In the genomic region with DNA sequence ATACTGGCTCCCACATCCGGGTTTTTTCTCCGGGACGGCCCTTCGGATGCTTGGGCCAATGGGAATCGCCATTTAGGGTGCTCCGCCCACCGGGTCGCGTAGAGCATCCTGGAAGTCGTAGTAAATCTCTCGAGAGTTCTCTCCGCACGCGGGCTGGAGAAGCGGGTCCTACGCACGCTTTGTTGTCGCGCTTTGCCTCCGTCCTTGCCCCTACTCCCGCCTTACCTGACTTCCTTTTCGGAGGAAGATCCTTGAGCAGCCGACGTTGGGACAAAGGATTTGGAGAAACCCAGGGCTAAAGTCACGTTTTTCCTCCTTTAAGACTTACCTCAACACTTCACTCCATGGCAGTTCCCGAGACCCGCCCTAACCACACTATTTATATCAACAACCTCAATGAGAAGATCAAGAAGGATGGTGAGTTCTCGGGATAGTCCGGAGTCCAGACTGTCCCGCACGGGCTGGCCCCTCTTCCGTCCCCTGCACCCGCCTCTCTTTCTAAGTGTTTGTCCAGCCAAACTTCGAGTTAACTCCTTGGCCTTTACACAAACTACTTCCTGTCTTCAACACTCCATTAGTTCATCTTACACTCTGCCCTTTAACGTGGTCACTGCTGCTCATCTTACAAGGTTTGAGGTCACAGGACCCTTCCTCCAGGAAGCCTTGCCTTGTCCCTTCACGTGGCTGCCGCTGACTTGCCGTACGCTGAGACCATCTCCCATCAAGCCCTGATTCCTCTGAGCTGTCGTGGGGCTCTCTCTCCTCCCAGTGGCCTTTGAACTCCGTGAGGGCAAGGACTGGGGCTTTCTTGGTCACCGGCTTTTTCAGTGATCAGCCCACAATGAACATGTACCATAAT, we compare ENCODE assay signal across 8 cellular contexts. TPM values are rescaled to one million over a fixed set of nuclear protein-coding genes. Genes with fewer than 3 reads are reported as not detected.
DNase-seq lines count a peak whose midpoint lies in the region; ATAC-seq and TF ChIP-seq lines count a peak whose summit lies in the region.

A gene (plus strand): TSS at position 139 of the 859 bp plus-strand sequence. CDS start 206 bp downstream, at position 345.

- CTCF ChIA-PET in BJ (lab: Yijun Ruan, JAX) = interaction anchor here (0.6 to 1.1 kb wide), 3 partner anchors 56 to 68 kb away, joined by 3 to 4 read pairs (median 4); no protein-coding TSS in a partner anchor

- peak within 1 kb of the TSS; percentile 96 for H3K4me3 Mint-ChIP-seq in dendritic cell treated with granulocyte-macrophage colony-stimulating factor and Interleukin-4, amounts not matched to agents 40 ng/mL and 50 ng/mL, for 4 days

- peak within 1 kb of the TSS; percentile 72 for H3K4me3 ChIP-seq in BJ (ENCODE audit: low read depth, low read length)

- peaks cover 3% of the 10 kb centered on the region for H3K36me3 ChIP-seq in BJ (ENCODE audit: control insufficient read depth, insufficient read depth, low read length)

- ATAC-seq in GM19328 (IDR thresholded peaks at IDR 0.05; ENCODE audit: unreplicated experiment) (peak; percentile 48), HG03520 (IDR thresholded peaks at IDR 0.05; ENCODE audit: unreplicated experiment) (peak; percentile 46), left lobe of liver (peak; percentile 79)

- peak within 1 kb of the TSS; percentile 96 for H3K27ac Mint-ChIP-seq in dendritic cell treated with granulocyte-macrophage colony-stimulating factor and Interleukin-4, amounts not matched to agents 40 ng/mL and 50 ng/mL, for 4 days

- intact Hi-C loops in dendritic cell treated with granulocyte-macrophage colony-stimulating factor and Interleukin-4, amounts not matched to agents 40 ng/mL and 50 ng/mL, for 4 days (cut with micrococcal nuclease) = loop anchor here (2.0 kb wide), 1 partner anchor 48 kb away; a partner anchor contains a TSS

- TF ChIP-seq CTCF in BJ (IDR thresholded peaks at IDR 0.05; ENCODE audit: insufficient read depth, low read depth, low read length) = no peak

- POLR2A ChIA-PET in BJ (lab: Charles Lee) = interaction anchor here (0.7 kb wide), 3 partner anchors 27 to 325 kb away, joined by 3 to 31 read pairs (median 4); a partner anchor contains a TSS

- no peaks in the 10 kb centered on the region for H3K27me3 ChIP-seq in BJ (ENCODE audit: control insufficient read depth, insufficient read depth, low read length)

- H3K27me3 Mint-ChIP-seq in dendritic cell treated with granulocyte-macrophage colony-stimulating factor and Interleukin-4, amounts not matched to agents 40 ng/mL and 50 ng/mL, for 4 days = no peaks in the 10 kb centered on the region

- no peaks in the 10 kb centered on the region for H3K9me3 Mint-ChIP-seq in dendritic cell treated with granulocyte-macrophage colony-stimulating factor and Interleukin-4, amounts not matched to agents 40 ng/mL and 50 ng/mL, for 4 days

- DNase-seq in BJ (ENCODE audit: low read depth) (peak; percentile 88), NCI-H69 (lab: John Stamatoyannopoulos, UW) (peak; percentile 99), left lobe of liver (ENCODE audit: low spot score) (peak; percentile 97)
- peak; percentile 94 for DNase-seq in activated CD4-positive, alpha-beta T cell treated with anti-CD3 and anti-CD28 coated beads, Interleukin-2, amount 50 U/mL, for 1 hour
- peak; percentile 90 to 92 for DNase-seq in stimulated activated CD4-positive, alpha-beta T cell treated with anti-CD3 and anti-CD28 coated beads, Interleukin-2, amount 100 ng/mL, for 48 hours

- peaks cover 59% of the 10 kb centered on the region for H3K36me3 Mint-ChIP-seq in dendritic cell treated with granulocyte-macrophage colony-stimulating factor and Interleukin-4, amounts not matched to agents 40 ng/mL and 50 ng/mL, for 4 days (ENCODE audit: low read depth)

- H3K4me1 Mint-ChIP-seq in dendritic cell treated with granulocyte-macrophage colony-stimulating factor and Interleukin-4, amounts not matched to agents 40 ng/mL and 50 ng/mL, for 4 days (ENCODE audit: low read depth) = peaks cover 60% of the 10 kb centered on the region

RNA-seq across cellular contexts. Expression of the gene that starts here (rescaled TPM):
- polyA plus RNA-seq in BJ (2011; rRNA removed) = 92.2 and 167 TPM in 2 replicates
- 90.9 and 160 TPM in 2 replicates for polyA minus RNA-seq in BJ (2011; rRNA and poly(A)+ RNA removed)
- total RNA-seq in left lobe of liver = 23.6 TPM

Comparison
In these comparisons a context has a peak if more than half of its experiments do, and no peak if none do; other contexts are left out.
1. Peak in every context shown above with its lines: DNase-seq, ATAC-seq and H3K4me3 ChIP-seq.